15 cellular contexts compared by ENCODE assay signal in the genomic region with DNA sequence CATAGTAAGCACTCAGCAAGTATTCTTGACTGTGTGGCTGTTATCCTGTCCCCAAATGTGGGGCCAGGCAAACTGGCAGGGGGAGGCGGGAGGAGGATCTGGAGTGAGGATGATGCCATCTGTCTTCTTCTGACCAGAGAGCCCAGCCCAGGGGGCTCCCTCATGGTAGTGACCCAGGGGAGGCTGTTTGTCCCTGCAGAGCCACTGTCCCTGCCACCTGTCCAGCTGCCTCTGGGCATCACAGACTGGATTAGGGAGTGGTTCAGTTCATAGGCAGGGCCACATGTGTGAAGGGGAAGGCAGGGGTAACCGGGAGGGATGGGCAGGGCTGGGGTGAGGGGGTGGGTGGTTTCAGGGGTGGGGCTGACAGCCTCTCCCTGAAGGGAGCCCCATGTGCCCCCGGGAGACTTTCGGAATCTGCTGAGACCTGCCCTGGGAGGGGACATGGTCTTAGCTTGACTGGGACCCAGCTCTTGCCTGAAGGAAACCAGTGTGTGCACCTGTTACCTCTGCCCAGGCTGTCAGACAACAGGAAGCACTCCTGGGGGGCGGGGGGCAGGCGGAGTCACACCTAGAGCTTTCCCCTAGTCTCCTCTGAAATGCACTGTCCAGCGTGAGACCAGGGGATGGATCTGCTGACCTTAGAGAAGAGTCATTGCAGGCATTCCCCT. TPM values are rescaled to one million over a fixed set of nuclear protein-coding genes. Genes with fewer than 3 reads are reported as not detected.
DNase-seq lines count a peak whose midpoint lies in the region; ATAC-seq and TF ChIP-seq lines count a peak whose summit lies in the region.
"Had no signal": no experiment of that assay in that cellular context is flagged by ENCODE, and none has a peak within 500 bp of the region (broad histone marks: within the 10 kb centered on the region; RNA-seq: fewer than 3 reads in every experiment).

No MANE protein-coding gene starts in this region.

- CTCF ChIA-PET in WTC11 (lab: Charles Lee), result interaction anchor here (0.5 to 4.3 kb wide), 24 partner anchors 8 to 220 kb away, joined by 3 to 44 read pairs (median 5); no protein-coding TSS in a partner anchor

- no peaks in the 10 kb centered on the region for H3K9me3 Mint-ChIP-seq in WTC11
- H3K9me3 Mint-ChIP-seq: activated naive CD4-positive, alpha-beta T cell treated with anti-CD3 and anti-CD28 coated beads, Interleukin-2, amount 50 U/mL, for 24 hours; CD8-positive, alpha-beta memory T cell; endodermal cell; immature natural killer cell; mesothelial cell of epicardium had no signal

- H2AFZ ChIP-seq in DND-41 (ENCODE audit: low read depth, low read length), result no peak overlapping the region

- H3K79me2 ChIP-seq in DND-41 (ENCODE audit: insufficient read depth, low read length), result peaks cover 95% of the 10 kb centered on the region

- H3K27ac Mint-ChIP-seq in WTC11, result no peak overlapping the region
- H3K27ac Mint-ChIP-seq: endodermal cell, immature natural killer cell, mesothelial cell of epicardium had no signal

- 0 out of 2 replicates have a peak, but pooled peaks cover 2% of the 10 kb centered on the region for H3K36me3 Mint-ChIP-seq in WTC11
- H3K36me3 Mint-ChIP-seq: activated naive CD4-positive, alpha-beta T cell treated with anti-CD3 and anti-CD28 coated beads, Interleukin-2, amount 50 U/mL, for 24 hours; CD8-positive, alpha-beta memory T cell; immature natural killer cell; mesothelial cell of epicardium had no signal

- TF ChIP-seq CTCF in DND-41 (IDR thresholded peaks at IDR 0.05; ENCODE audit: borderline replicate concordance, extremely low read depth, low read length, poor library complexity, severe bottlenecking) (no peak), psoas muscle (IDR thresholded peaks at IDR 0.05) (no peak), WTC11 (IDR thresholded peaks at IDR 0.05) (no peak)

- no peak overlapping the region for H3K4me3 ChIP-seq in DND-41 (ENCODE audit: low read depth in 1 of 2, low read length in 2 of 2)
- H3K4me3 ChIP-seq in psoas muscle, result no peak overlapping the region
- H3K4me3 ChIP-seq: vagina had no signal

- peaks cover 7% of the 10 kb centered on the region for H3K4me1 ChIP-seq in DND-41 (ENCODE audit: insufficient read depth, low read length)
- H3K4me1 ChIP-seq in psoas muscle, result peaks cover 41% of the 10 kb centered on the region

- H3K4me1 Mint-ChIP-seq in WTC11, result peaks cover 55% of the 10 kb centered on the region
- H3K4me1 Mint-ChIP-seq: activated naive CD4-positive, alpha-beta T cell treated with anti-CD3 and anti-CD28 coated beads, Interleukin-2, amount 50 U/mL, for 24 hours; endodermal cell; immature natural killer cell had no signal

- POLR2A ChIA-PET in WTC11 (lab: Charles Lee), result interaction anchor here (0.7 to 1.0 kb wide), 2 partner anchors 20 to 66 kb away, joined by 3 read pairs; no protein-coding TSS in a partner anchor

- H3K4me2 ChIP-seq in DND-41 (ENCODE audit: insufficient read depth, low read length), result no peak overlapping the region

- peaks cover 23% of the 10 kb centered on the region for H3K36me3 ChIP-seq in DND-41 (ENCODE audit: insufficient read depth, low read length)
- H3K36me3 ChIP-seq in psoas muscle (ENCODE audit: insufficient read depth in 1 of 2, low read depth in 1 of 2), result no peaks in the 10 kb centered on the region
- H3K36me3 ChIP-seq: vagina had no signal

- H3K4me3 Mint-ChIP-seq in WTC11, result no peak overlapping the region
- H3K4me3 Mint-ChIP-seq: activated naive CD4-positive, alpha-beta T cell treated with anti-CD3 and anti-CD28 coated beads, Interleukin-2, amount 50 U/mL, for 24 hours; CD8-positive, alpha-beta memory T cell; endodermal cell; immature natural killer cell; mesothelial cell of epicardium had no signal

- no peaks in the 10 kb centered on the region for H3K27me3 Mint-ChIP-seq in WTC11 (ENCODE audit: low read depth)
- H3K27me3 Mint-ChIP-seq: activated naive CD4-positive, alpha-beta T cell treated with anti-CD3 and anti-CD28 coated beads, Interleukin-2, amount 50 U/mL, for 24 hours had no signal

- H3K27me3 ChIP-seq in DND-41 (ENCODE audit: insufficient read depth, low read length, poor library complexity) (no peaks in the 10 kb centered on the region), psoas muscle (ENCODE audit: insufficient read depth in 3 of 3, low read length in 2 of 3) (no peaks in the 10 kb centered on the region)
- H3K27me3 ChIP-seq: vagina had no signal

- H3K9me3 ChIP-seq in DND-41 (ENCODE audit: insufficient read depth, low read length, severe bottlenecking) (no peaks in the 10 kb centered on the region), psoas muscle (no peaks in the 10 kb centered on the region)
- H3K9me3 ChIP-seq: vagina had no signal

- ATAC-seq in DND-41 (ENCODE audit: insufficient read depth, low read depth) (peak; percentile 10; the same call in 1 of the 3 replicates), HG02588 (IDR thresholded peaks at IDR 0.05; ENCODE audit: unreplicated experiment) (peak; percentile 31), psoas muscle (peak in 2 of 4 donors; percentile 6 to 13), WTC11 (no peak), GM21825 (IDR thresholded peaks at IDR 0.05; ENCODE audit: unreplicated experiment) (no peak)

- DNase-seq in DND-41 (no peak), psoas muscle (no peak), dermis blood vessel endothelial cell (no peak), WTC11 (ENCODE audit: low spot score) (no peak)
- DNase-seq: foreskin melanocyte had no signal

- H3K9ac ChIP-seq in DND-41 (ENCODE audit: low read depth, low read length), result no peak overlapping the region
- H3K9ac ChIP-seq: parathyroid adenoma had no signal

- peaks cover 57% of the 10 kb centered on the region for H4K20me1 ChIP-seq in DND-41 (ENCODE audit: insufficient read depth, low read length)

- intact Hi-C loops in psoas muscle (cut with DNase I), result loop anchor here (2.0 kb wide), 1 partner anchor 41 kb away; no protein-coding TSS in a partner anchor

- H3K27ac ChIP-seq in DND-41 (ENCODE audit: low read length) (peak overlapping the region; percentile 47), angular gyrus (ENCODE audit: low read depth, low read length) (peak overlapping the region; percentile 66), psoas muscle (peak overlapping the region; percentile 23)
- H3K27ac ChIP-seq: parathyroid adenoma, vagina had no signal

- 60 to 64% (median 62%) methylated on average over 7 of the region's 7 CpGs for WGBS in psoas muscle, 3 donors

TF ChIP-seq in WTC11, 78 proteins besides CTCF, POLR2A, EP300 and RAD21:
- no peak for TF ChIP-seq ZBTB21 (CRISPR knock-in tag; IDR thresholded peaks at IDR 0.05; ENCODE audit: borderline replicate concordance)
- no peak for TF ChIP-seq ESRRA (CRISPR knock-in tag; IDR thresholded peaks at IDR 0.05; ENCODE audit: borderline replicate concordance)
- no peak for TF ChIP-seq TCF7 (CRISPR knock-in tag; IDR thresholded peaks at IDR 0.05; ENCODE audit: low read depth)
- TF ChIP-seq SP1 (CRISPR knock-in tag; conservative IDR thresholded peaks at IDR 0.05), result no peak
- TF ChIP-seq, protein P1, sequence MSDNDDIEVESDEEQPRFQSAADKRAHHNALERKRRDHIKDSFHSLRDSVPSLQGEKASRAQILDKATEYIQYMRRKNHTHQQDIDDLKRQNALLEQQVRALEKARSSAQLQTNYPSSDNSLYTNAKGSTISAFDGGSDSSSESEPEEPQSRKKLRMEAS (CRISPR knock-in tag; IDR thresholded peaks at IDR 0.05), result no peak
- TF ChIP-seq, protein P2, sequence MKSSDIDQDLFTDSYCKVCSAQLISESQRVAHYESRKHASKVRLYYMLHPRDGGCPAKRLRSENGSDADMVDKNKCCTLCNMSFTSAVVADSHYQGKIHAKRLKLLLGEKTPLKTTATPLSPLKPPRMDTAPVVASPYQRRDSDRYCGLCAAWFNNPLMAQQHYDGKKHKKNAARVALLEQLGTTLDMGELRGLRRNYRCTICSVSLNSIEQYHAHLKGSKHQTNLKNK (CRISPR knock-in tag; IDR thresholded peaks at IDR 0.05), result no peak
- TF ChIP-seq, protein P3, sequence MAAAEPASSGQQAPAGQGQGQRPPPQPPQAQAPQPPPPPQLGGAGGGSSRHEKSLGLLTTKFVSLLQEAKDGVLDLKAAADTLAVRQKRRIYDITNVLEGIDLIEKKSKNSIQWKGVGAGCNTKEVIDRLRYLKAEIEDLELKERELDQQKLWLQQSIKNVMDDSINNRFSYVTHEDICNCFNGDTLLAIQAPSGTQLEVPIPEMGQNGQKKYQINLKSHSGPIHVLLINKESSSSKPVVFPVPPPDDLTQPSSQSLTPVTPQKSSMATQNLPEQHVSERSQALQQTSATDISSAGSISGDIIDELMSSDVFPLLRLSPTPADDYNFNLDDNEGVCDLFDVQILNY (CRISPR knock-in tag; IDR thresholded peaks at IDR 0.05), result no peak
- no peak for TF ChIP-seq ZNF219 (CRISPR knock-in tag; IDR thresholded peaks at IDR 0.05; ENCODE audit: borderline replicate concordance)
- TF ChIP-seq, protein P4, sequence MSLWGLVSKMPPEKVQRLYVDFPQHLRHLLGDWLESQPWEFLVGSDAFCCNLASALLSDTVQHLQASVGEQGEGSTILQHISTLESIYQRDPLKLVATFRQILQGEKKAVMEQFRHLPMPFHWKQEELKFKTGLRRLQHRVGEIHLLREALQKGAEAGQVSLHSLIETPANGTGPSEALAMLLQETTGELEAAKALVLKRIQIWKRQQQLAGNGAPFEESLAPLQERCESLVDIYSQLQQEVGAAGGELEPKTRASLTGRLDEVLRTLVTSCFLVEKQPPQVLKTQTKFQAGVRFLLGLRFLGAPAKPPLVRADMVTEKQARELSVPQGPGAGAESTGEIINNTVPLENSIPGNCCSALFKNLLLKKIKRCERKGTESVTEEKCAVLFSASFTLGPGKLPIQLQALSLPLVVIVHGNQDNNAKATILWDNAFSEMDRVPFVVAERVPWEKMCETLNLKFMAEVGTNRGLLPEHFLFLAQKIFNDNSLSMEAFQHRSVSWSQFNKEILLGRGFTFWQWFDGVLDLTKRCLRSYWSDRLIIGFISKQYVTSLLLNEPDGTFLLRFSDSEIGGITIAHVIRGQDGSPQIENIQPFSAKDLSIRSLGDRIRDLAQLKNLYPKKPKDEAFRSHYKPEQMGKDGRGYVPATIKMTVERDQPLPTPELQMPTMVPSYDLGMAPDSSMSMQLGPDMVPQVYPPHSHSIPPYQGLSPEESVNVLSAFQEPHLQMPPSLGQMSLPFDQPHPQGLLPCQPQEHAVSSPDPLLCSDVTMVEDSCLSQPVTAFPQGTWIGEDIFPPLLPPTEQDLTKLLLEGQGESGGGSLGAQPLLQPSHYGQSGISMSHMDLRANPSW (CRISPR knock-in tag; conservative IDR thresholded peaks at IDR 0.05; ENCODE audit: low read depth), result no peak
- TF ChIP-seq ZNF121 (CRISPR knock-in tag; IDR thresholded peaks at IDR 0.05), result no peak

RNA-seq across cellular contexts. Expression of a gene that starts 15.2 kb away (rescaled TPM):
- total RNA-seq in psoas muscle (10 to 100 TPM; 23.6 to 35.8 (median 23.7) TPM), dermis blood vessel endothelial cell (34.9 and 104 TPM in 2 replicates), WTC11 (2021) (49.1 to 66.0 TPM (median 56.6 TPM) in 3 replicates)
- polyA plus RNA-seq in psoas muscle, result 10 to 100 TPM in 1 of 3 donors, 1 to 10 TPM in 2; 7.6 to 11.8 (median 9.6) TPM
- polyA plus RNA-seq: CD8-positive, alpha-beta memory T cell; immature natural killer cell had no signal

Comparison
In these comparisons a context has a peak if more than half of its experiments do, and no peak if none do; other contexts are left out.
1. ATAC-seq: peak in DND-41 (single experiment) and HG02588 (single experiment); none in WTC11 (single experiment) and GM21825 (single experiment).
2. Peak in every context shown above with its lines, with median percentiles within 50 percentile points of each other: H3K27ac ChIP-seq.